Comparison of ENCODE assay signal across 8 cellular contexts in the genomic region with DNA sequence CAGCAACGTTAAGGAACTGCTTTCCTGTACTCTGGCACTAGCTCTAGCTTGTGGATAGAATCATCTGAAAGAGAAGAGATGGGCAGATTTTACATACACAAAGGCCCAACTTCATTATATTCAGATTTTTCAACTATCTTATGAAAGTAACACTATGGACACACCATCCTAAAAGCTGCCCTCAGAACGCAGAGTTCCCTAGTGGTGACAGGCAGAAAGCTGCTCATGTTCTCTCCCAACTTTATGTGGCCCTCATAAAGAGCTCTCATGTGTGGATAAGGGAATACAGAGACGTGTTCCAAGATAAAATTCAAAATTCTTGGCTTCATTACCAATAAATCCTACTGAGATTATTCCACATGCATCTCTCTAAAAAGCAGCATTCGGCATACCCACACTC. TPM values are rescaled to one million over a fixed set of nuclear protein-coding genes. Genes with fewer than 3 reads are reported as not detected.
DNase-seq lines count a peak whose midpoint lies in the region; ATAC-seq and TF ChIP-seq lines count a peak whose summit lies in the region.

No MANE protein-coding gene starts in this region.

- no peaks in the 10 kb centered on the region for H3K27me3 ChIP-seq in left ventricle myocardium inferior (ENCODE audit: low read depth)
- no peaks in the 10 kb centered on the region for H3K27me3 ChIP-seq in ascending aorta
- H3K27me3 ChIP-seq in lower lobe of right lung (ENCODE audit: low read depth), result no peaks in the 10 kb centered on the region
- no peaks in the 10 kb centered on the region for H3K27me3 ChIP-seq in vagina

- H3K9me3 ChIP-seq in left ventricle myocardium inferior (replicated peaks) (peaks cover 8% of the 10 kb centered on the region), ascending aorta (no peaks in the 10 kb centered on the region), lower lobe of right lung (no peaks in the 10 kb centered on the region), vagina (no peaks in the 10 kb centered on the region)

- DNase-seq in left ventricle myocardium inferior, result no peak
- DNase-seq in Right ventricle myocardium superior, result no peak
- DNase-seq in ascending aorta (ENCODE audit: low spot score in 2 of 2), result no peak
- DNase-seq in lower lobe of right lung, result no peak
- no peak for DNase-seq in vagina (ENCODE audit: extremely low spot score in 2 of 2)
- no peak for DNase-seq in activated CD8-positive, alpha-beta memory T cell treated with anti-CD3 and anti-CD28 coated beads for 24 hours
- no peak for DNase-seq in stimulated activated naive CD4-positive, alpha-beta T cell (lab: John Stamatoyannopoulos, UW)
- no peak for DNase-seq in activated CD4-positive, alpha-beta T cell treated with anti-CD3 and anti-CD28 coated beads, Interleukin-2, amount 50 U/mL, for 1 hour

- peaks cover 67% of the 10 kb centered on the region for H3K4me1 ChIP-seq in left ventricle myocardium inferior
- H3K4me1 ChIP-seq in ascending aorta, result peaks cover 17 to 33% of the 10 kb centered on the region in 2 donors
- H3K4me1 ChIP-seq in lower lobe of right lung, result peaks cover 41% of the 10 kb centered on the region
- H3K4me1 ChIP-seq in vagina, result peaks cover 51% of the 10 kb centered on the region

- no peak for ATAC-seq in Right ventricle myocardium superior (ENCODE audit: poor library complexity)
- no peak for ATAC-seq in lower lobe of right lung

- H3K36me3 ChIP-seq in left ventricle myocardium inferior, result no peaks in the 10 kb centered on the region
- no peaks in the 10 kb centered on the region for H3K36me3 ChIP-seq in ascending aorta
- no peaks in the 10 kb centered on the region for H3K36me3 ChIP-seq in lower lobe of right lung
- no peaks in the 10 kb centered on the region for H3K36me3 ChIP-seq in vagina

- TF ChIP-seq POLR2A in vagina (IDR thresholded peaks at IDR 0.05), result no peak

- H3K27ac ChIP-seq in left ventricle myocardium inferior (replicated peaks), result peak overlapping the region; percentile 96
- H3K27ac ChIP-seq in ascending aorta, result peak overlapping the region; percentile 47 to 57
- H3K27ac ChIP-seq in lower lobe of right lung, result peak overlapping the region; percentile 68
- H3K27ac ChIP-seq in vagina, result peak overlapping the region; percentile 74

- H3K4me3 ChIP-seq in left ventricle myocardium inferior (peak overlapping the region; percentile 97), ascending aorta (peak overlapping the region; percentile 93 to 99), lower lobe of right lung (peak overlapping the region; percentile 76), vagina (peak overlapping the region; percentile 68 to 96)

- TF ChIP-seq CTCF in left ventricle myocardium inferior (IDR thresholded peaks at IDR 0.05; ENCODE audit: borderline replicate concordance), result peak; percentile 31
- no peak for TF ChIP-seq CTCF in ascending aorta (IDR thresholded peaks at IDR 0.05)
- TF ChIP-seq CTCF in lower lobe of right lung (IDR thresholded peaks at IDR 0.05), result no peak
- no peak for TF ChIP-seq CTCF in vagina (IDR thresholded peaks at IDR 0.05)

- intact Hi-C loops in left ventricle myocardium inferior (cut with micrococcal nuclease), result loop anchor here (5.0 kb wide), 1 partner anchor 95 kb away; no protein-coding TSS in a partner anchor
- intact Hi-C loops in Right ventricle myocardium superior (cut with DNase I), result loop anchor here (10.0 kb wide), 1 partner anchor 223 kb away; no protein-coding TSS in a partner anchor
- intact Hi-C loops in ascending aorta (cut with DNase I), result loop anchor here (2.0 to 5.0 kb wide), 7 partner anchors 70 to 590 kb away; a partner anchor contains a TSS
- intact Hi-C loops in lower lobe of right lung (cut with DNase I), result loop anchor here (10.0 kb wide), 1 partner anchor 103 kb away; a partner anchor contains a TSS
- intact Hi-C loops in vagina (cut with DNase I), result loop anchor here (10.0 kb wide), 1 partner anchor 393 kb away; a partner anchor contains a TSS

RNA-seq across cellular contexts. Expression of a gene that starts 1.5 kb away (rescaled TPM):
- total RNA-seq in left ventricle myocardium inferior (34.5 TPM), Right ventricle myocardium superior (34.2 TPM), ascending aorta (39.1 TPM), lower lobe of right lung (21.7 TPM), vagina (72.7 TPM)
